ENCODE assay signal across 25 cellular contexts in the genomic region with DNA sequence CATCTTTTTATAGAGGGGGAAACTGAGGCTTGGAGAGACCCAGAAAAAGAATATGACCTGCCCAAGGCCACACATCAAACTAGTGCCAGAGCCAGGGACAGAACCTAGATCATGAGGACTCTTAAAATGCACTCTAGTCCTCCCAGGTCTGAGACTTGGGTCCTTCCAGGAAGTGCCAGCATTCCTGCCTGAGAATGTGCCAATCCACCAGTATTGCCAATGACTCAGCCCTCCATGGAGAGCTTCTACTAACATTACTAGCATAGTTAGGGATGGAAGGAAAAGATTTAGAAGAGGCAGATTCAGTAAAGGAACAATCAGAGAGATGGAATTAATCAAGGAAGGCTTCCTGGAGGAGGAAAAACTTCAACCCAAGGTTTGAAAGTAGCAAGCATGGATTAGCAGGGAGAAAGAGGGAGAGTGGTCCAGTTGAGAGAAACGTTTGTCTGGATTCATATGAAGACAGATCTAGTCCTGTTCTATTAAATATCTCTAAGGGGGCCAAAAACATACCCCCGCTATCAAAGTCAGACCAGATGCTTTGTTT. TPM values are rescaled to one million over a fixed set of nuclear protein-coding genes. Genes with fewer than 3 reads are reported as not detected.
DNase-seq lines count a peak whose midpoint lies in the region; ATAC-seq and TF ChIP-seq lines count a peak whose summit lies in the region.
"Had no signal": no experiment of that assay in that cellular context is flagged by ENCODE, and none has a peak within 500 bp of the region (broad histone marks: within the 10 kb centered on the region; RNA-seq: fewer than 3 reads in every experiment).

No MANE protein-coding gene starts in this region.

- no peak overlapping the region for H3K4ac ChIP-seq in mesendoderm (ENCODE audit: low read depth, low read length)

- TF ChIP-seq CTCF in HCT116 (IDR thresholded peaks at IDR 0.05 in 2 of 3, conservative IDR thresholded peaks at IDR 0.05 in 1 of 3; ENCODE audit: borderline replicate concordance in 1 of 3, insufficient read depth in 1 of 3, low read depth in 2 of 3, low read length in 2 of 3): no peak

- no CpG with 5 or more reads among the region's 2 CpGs for WGBS in mesendoderm (ENCODE audit: extremely low coverage, insufficient coverage, low lambda C conversion rate)

- H3K4me3 ChIP-seq in HCT116 (replicated peaks in 1 of 2; ENCODE audit: low read depth in 1 of 2, low read length in 2 of 2) (no peak overlapping the region), mesendoderm (ENCODE audit: low read length) (no peak overlapping the region)
- H3K4me3 ChIP-seq: neural progenitor cell, prostate gland, tibial artery had no signal

- no peak overlapping the region for H4K8ac ChIP-seq in mesendoderm (ENCODE audit: low read depth, low read length)

- TF ChIP-seq POLR2A in HCT116 (IDR thresholded peaks at IDR 0.05; ENCODE audit: borderline replicate concordance, extremely low read depth, insufficient read depth, insufficient read length): no peak

- no peak for TF ChIP-seq RAD21 in HCT116 (IDR thresholded peaks at IDR 0.05; ENCODE audit: low read depth)

- H4K5ac ChIP-seq in mesendoderm (ENCODE audit: low read length): no peak overlapping the region

- ATAC-seq in HCT116 (no peak; the same call in 1 of the 2 replicates), GM21576 (IDR thresholded peaks at IDR 0.05; ENCODE audit: unreplicated experiment) (no peak), HG03520 (IDR thresholded peaks at IDR 0.05; ENCODE audit: unreplicated experiment) (no peak), GM19351 (IDR thresholded peaks at IDR 0.05; ENCODE audit: unreplicated experiment) (no peak)
- ATAC-seq: Panc1 had no signal

- H3K27me3 ChIP-seq in HCT116 (ENCODE audit: insufficient read depth, low read length) (no peaks in the 10 kb centered on the region), mesendoderm (ENCODE audit: insufficient read depth, low read length, poor library complexity) (no peaks in the 10 kb centered on the region)
- H3K27me3 ChIP-seq: neural progenitor cell had no signal

- DNase-seq in AG08395 (ENCODE audit: low spot score) (peak; percentile 60), HCT116 (ENCODE audit: low read depth, low spot score) (no peak), astrocyte of the hippocampus (ENCODE audit: low read depth, low spot score) (peak; percentile 22), mesendoderm (peak; percentile 46), mucosa of gallbladder (ENCODE audit: low spot score) (no peak)
- DNase-seq: activated B cell treated with CpG ODN at 0.5 μM for 24 hours; activated CD4-positive, alpha-beta memory T cell treated with anti-CD3 and anti-CD28 coated beads, Interleukin-2, amount 10 ng/mL, durations not matched to agents 7 days and 5 days; activated naive CD4-positive, alpha-beta T cell treated with Interleukin-2 at 50 U/mL for 16 hours; DMS79; erythroblast; IMR-90; kidney; midbrain; NCI-H2029; NCI-H446; small intestine; stimulated activated naive CD4-positive, alpha-beta T cell treated with Interleukin-2 at 50 U/mL for 16 hours; tibial artery had no signal

- no peaks in the 10 kb centered on the region for H3K9me3 ChIP-seq in HCT116 (ENCODE audit: control insufficient read depth in 1 of 2, insufficient read depth in 1 of 2, low read depth in 1 of 2, low read length in 2 of 2)
- H3K9me3 ChIP-seq: prostate gland, tibial artery had no signal

- no peak overlapping the region for H3K27ac ChIP-seq in HCT116 (ENCODE audit: low read depth, low read length)
- no peak overlapping the region for H3K27ac ChIP-seq in mesendoderm (ENCODE audit: low read depth, low read length)
- H3K27ac ChIP-seq: neural progenitor cell, prostate gland, tibial artery had no signal

- intact Hi-C loops in HCT116 (cut with micrococcal nuclease): no loop called here

- H3K9me2 ChIP-seq in HCT116 (ENCODE audit: insufficient read depth): no peaks in the 10 kb centered on the region

- no peak overlapping the region for H3K23ac ChIP-seq in mesendoderm (ENCODE audit: low read length)

- CTCF ChIA-PET in HCT116 (lab: Charles Lee): no interaction called here

- H2BK15ac ChIP-seq in mesendoderm (replicated peaks; ENCODE audit: low read depth): no peak overlapping the region

- H4K20me1 ChIP-seq in HCT116 (ENCODE audit: insufficient read depth): no peaks in the 10 kb centered on the region

- H3K36me3 ChIP-seq in HCT116 (ENCODE audit: control insufficient read depth in 1 of 2, insufficient read depth in 2 of 2, low read length in 2 of 2): no peaks in the 10 kb centered on the region
- H3K36me3 ChIP-seq in mesendoderm (ENCODE audit: control insufficient read depth, insufficient read depth, low read length): no peaks in the 10 kb centered on the region
- H3K36me3 ChIP-seq: neural progenitor cell, prostate gland, tibial artery had no signal

- no peaks in the 10 kb centered on the region for H3K79me2 ChIP-seq in HCT116 (ENCODE audit: insufficient read depth, low read length)
- H3K79me2 ChIP-seq in mesendoderm (ENCODE audit: control insufficient read depth, insufficient read depth, low read length): no peaks in the 10 kb centered on the region

- POLR2A ChIA-PET in HCT116 (lab: Charles Lee): no interaction called here

- no peak overlapping the region for H3K9ac ChIP-seq in HCT116 (ENCODE audit: low read length)
- H3K9ac ChIP-seq in mesendoderm (ENCODE audit: low read length): no peak overlapping the region
- H3K9ac ChIP-seq: neural progenitor cell had no signal

- no peak overlapping the region for H2BK5ac ChIP-seq in mesendoderm (ENCODE audit: low read length)

- H2BK120ac ChIP-seq in mesendoderm (ENCODE audit: low read depth, low read length): no peak overlapping the region

- H3K4me2 ChIP-seq in HCT116 (ENCODE audit: low read length): peak overlapping the region; percentile 21; the same call in 1 of the 2 replicates
- H3K4me2 ChIP-seq in mesendoderm (ENCODE audit: low read length): no peak overlapping the region
- H3K4me2 ChIP-seq: neural progenitor cell had no signal

- H3K79me1 ChIP-seq in mesendoderm (ENCODE audit: low read length): no peaks in the 10 kb centered on the region

- no peak overlapping the region for H3K56ac ChIP-seq in mesendoderm (ENCODE audit: low read length)

- H2AK5ac ChIP-seq in mesendoderm (ENCODE audit: low read length): no peak overlapping the region

- H3K4me1 ChIP-seq in HCT116 (ENCODE audit: control insufficient read depth in 1 of 2, insufficient read depth in 2 of 2, low read length in 2 of 2): peaks cover 0 to 6% of the 10 kb centered on the region in 2 experiments; a peak in 1 of 4 replicates
- peaks cover 4% of the 10 kb centered on the region for H3K4me1 ChIP-seq in mesendoderm (ENCODE audit: control insufficient read depth, low read depth, low read length)
- H3K4me1 ChIP-seq: prostate gland, tibial artery had no signal

- no peak overlapping the region for H3K18ac ChIP-seq in mesendoderm (ENCODE audit: low read length)

- BruUV-seq in HCT116 (replicated peaks; lab: Mats Ljungman, UMichigan): no TSS peak

- RAD21 ChIA-PET in HCT116 (lab: Charles Lee; ENCODE audit: low non-redundant PET in 1 of 2, low total read pairs in 2 of 2, uncharacterized antibody in 2 of 2, unreplicated experiment in 2 of 2): no interaction called here

- no peak overlapping the region for H2AFZ ChIP-seq in HCT116 (ENCODE audit: low read depth, low read length, poor library complexity, severe bottlenecking)

TF ChIP-seq in HCT116, 20 proteins besides CTCF, POLR2A, EP300 and RAD21 (continues in another document):
- TF ChIP-seq SP1 (IDR thresholded peaks at IDR 0.05; ENCODE audit: low read depth) (no peak), MAX (IDR thresholded peaks at IDR 0.05) (no peak), SRF (IDR thresholded peaks at IDR 0.05; ENCODE audit: low read depth) (no peak), POLR2AphosphoS5 (IDR thresholded peaks at IDR 0.05; ENCODE audit: low read depth, low read length) (no peak), CEBPB (IDR thresholded peaks at IDR 0.05; ENCODE audit: low read depth) (no peak), ZFX (IDR thresholded peaks at IDR 0.05) (no peak), EZH2phosphoT487 (IDR thresholded peaks at IDR 0.05; ENCODE audit: borderline replicate concordance) (no peak), EGR1 (IDR thresholded peaks at IDR 0.05; ENCODE audit: low read depth) (no peak), ZBTB33 (IDR thresholded peaks at IDR 0.05; ENCODE audit: extremely low read depth, insufficient replicate concordance, low read length) (no peak), YY1 (IDR thresholded peaks at IDR 0.05; ENCODE audit: extremely low read depth, insufficient replicate concordance, low read depth, low read length) (no peak)
- TF ChIP-seq, protein P1, sequence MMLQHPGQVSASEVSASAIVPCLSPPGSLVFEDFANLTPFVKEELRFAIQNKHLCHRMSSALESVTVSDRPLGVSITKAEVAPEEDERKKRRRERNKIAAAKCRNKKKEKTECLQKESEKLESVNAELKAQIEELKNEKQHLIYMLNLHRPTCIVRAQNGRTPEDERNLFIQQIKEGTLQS (IDR thresholded peaks at IDR 0.05): no peak

RNA-seq across cellular contexts. Expression of gene SMIM35, which starts 20.1 kb away (rescaled TPM):
- not detected for total RNA-seq in HCT116 (2021; ENCODE audit: unreplicated experiment)
- polyA plus RNA-seq in HCT116 (2012): not detected in 2 replicates
- polyA plus RNA-seq in mesendoderm (2013, experiment 1 of 2): not detected
- polyA plus RNA-seq in mesendoderm (2013, experiment 2 of 2): not detected
- total RNA-seq in mucosa of gallbladder: not detected
- total RNA-seq: IMR-90, kidney had no signal
- polyA plus RNA-seq: IMR-90 had no signal

RNA-seq across cellular contexts. Expression of gene TMPRSS4, which starts 30.0 kb away (rescaled TPM):
- total RNA-seq in HCT116 (2021; ENCODE audit: unreplicated experiment) (1.5 TPM), mucosa of gallbladder (180 TPM)
- polyA plus RNA-seq in HCT116 (2012): 1.9 and 3.4 TPM in 2 replicates
- 0.21 TPM for polyA plus RNA-seq in mesendoderm (2013, experiment 1 of 2)
- polyA plus RNA-seq in mesendoderm (2013, experiment 2 of 2): 0.52 TPM
- total RNA-seq: activated B cell treated with CpG ODN at 0.5 μM for 24 hours; IMR-90; T-helper 2 cell treated with Interferon-gamma antibody and Interleukin-4, amounts not matched to agents 100 ng/mL and 5 ng/mL, for 36 hours had no signal
- polyA plus RNA-seq: IMR-90 had no signal

RNA-seq across cellular contexts. Expression of gene SCN4B, which starts 45.8 kb away (rescaled TPM):
- total RNA-seq in HCT116 (2021; ENCODE audit: unreplicated experiment) (0.32 TPM), mucosa of gallbladder (3.5 TPM)
- 0.07 and 0.22 TPM in 2 replicates for polyA plus RNA-seq in HCT116 (2012)
- polyA plus RNA-seq in mesendoderm (2013, experiment 1 of 2): 0.04 TPM
- 0.04 TPM for polyA plus RNA-seq in mesendoderm (2013, experiment 2 of 2)
- total RNA-seq: activated B cell treated with CpG ODN at 0.5 μM for 24 hours had no signal

Comparison
In these comparisons a context has a peak if more than half of its experiments do, and no peak if none do; other contexts are left out.
1. DNase-seq: peak in AG08395 (single experiment), astrocyte of the hippocampus (single experiment) and mesendoderm (single experiment); none in HCT116 (single experiment) and mucosa of gallbladder (single experiment).
2. RNA of gene TMPRSS4, which starts 30.0 kb away (total RNA-seq): 180 TPM in mucosa of gallbladder (single experiment); 1.5 TPM in HCT116 (single experiment); every median in the first group is over 10 times any median in the second.